Comparison of ENCODE assay signal across 8 cellular contexts in the genomic region with DNA sequence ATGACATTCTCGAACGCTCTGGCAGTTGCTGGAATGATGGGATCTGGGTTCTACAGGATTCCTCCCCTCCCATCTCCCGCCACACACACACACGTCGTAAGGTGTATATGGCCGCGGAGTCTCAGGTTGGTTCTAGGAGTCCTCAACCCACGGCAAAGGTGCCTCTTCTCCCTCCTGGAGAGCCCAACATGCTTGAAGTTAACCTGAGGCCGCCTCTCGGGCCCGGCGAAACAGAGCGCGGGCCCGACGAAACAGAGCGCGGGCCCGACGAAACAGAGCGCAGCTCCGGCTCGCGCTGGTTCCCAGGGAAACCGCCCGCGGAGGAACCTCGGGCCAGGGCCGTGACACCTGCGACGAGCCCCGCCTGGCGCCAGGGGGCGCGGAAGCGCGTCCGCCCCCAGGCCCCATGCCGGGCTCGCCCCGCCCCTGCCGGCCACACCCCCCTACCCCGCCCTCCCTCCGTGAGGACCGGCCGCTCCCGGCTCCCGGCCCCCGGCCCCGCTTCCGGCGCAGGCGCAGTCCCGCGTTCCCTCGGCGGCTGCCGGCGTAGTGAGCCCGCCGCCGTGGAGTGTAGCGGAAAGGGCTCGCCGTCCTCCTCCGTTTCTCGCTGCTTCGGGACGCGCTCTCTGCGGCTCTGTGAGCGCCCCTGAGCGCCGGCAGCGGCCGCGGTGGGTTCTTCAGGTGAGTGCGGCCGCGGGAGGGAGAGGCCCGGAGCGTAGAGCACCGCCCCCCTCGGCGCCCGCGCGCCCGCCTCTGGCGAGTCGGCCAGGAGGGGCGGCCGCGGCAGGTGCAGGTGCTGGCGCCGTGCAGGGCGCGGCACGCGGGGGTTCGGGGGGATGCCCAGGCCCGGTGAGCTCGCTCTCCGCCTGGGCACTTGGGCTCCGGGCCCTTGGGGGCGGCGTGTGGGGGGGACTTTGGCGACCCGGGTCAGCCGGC. TPM values are rescaled to one million over a fixed set of nuclear protein-coding genes. Genes with fewer than 3 reads are reported as not detected.
DNase-seq lines count a peak whose midpoint lies in the region; ATAC-seq, FAIRE-seq and TF ChIP-seq lines count a peak whose summit lies in the region.

A gene with protein sequence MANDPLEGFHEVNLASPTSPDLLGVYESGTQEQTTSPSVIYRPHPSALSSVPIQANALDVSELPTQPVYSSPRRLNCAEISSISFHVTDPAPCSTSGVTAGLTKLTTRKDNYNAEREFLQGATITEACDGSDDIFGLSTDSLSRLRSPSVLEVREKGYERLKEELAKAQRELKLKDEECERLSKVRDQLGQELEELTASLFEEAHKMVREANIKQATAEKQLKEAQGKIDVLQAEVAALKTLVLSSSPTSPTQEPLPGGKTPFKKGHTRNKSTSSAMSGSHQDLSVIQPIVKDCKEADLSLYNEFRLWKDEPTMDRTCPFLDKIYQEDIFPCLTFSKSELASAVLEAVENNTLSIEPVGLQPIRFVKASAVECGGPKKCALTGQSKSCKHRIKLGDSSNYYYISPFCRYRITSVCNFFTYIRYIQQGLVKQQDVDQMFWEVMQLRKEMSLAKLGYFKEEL (plus strand): TSS at position 510 of the 936 bp plus-strand sequence. CDS start 16,549 bp downstream, outside the sequence.

- H3K27ac ChIP-seq in vagina = peak within 1 kb of the TSS; percentile 66

- FAIRE-seq in GM12892 (lab: Jason Lieb, UNC) = peak; percentile 99

- ATAC-seq in HG02678 (IDR thresholded peaks at IDR 0.05; ENCODE audit: unreplicated experiment) = peak; percentile 82
- ATAC-seq in left ventricle myocardium superior = peak; percentile 98

- no peaks in the 10 kb centered on the region for H3K9me3 ChIP-seq in vagina

- TF ChIP-seq POLR2A in GM12892 (IDR thresholded peaks at IDR 0.05; ENCODE audit: low read depth, low read length) = 0 out of 2 replicates have a peak, but pooled peaks have one; percentile 37
- TF ChIP-seq POLR2A in vagina (IDR thresholded peaks at IDR 0.05) = no peak

- no peaks in the 10 kb centered on the region for H3K36me3 ChIP-seq in vagina

- intact Hi-C loops in left ventricle myocardium superior (cut with micrococcal nuclease) = no loop called here
- intact Hi-C loops in vagina (cut with DNase I) = no loop called here

- TF ChIP-seq CTCF in vagina (IDR thresholded peaks at IDR 0.05) = peak in 2 of 3 experiments; percentile 27 to 63

- peak within 1 kb of the TSS; percentile 69 to 97 for H3K4me3 ChIP-seq in vagina

- no peaks in the 10 kb centered on the region for H3K27me3 ChIP-seq in vagina

- peaks cover 11% of the 10 kb centered on the region for H3K4me1 ChIP-seq in vagina

- DNase-seq in GM12892 (ENCODE audit: insufficient read length) (peak; percentile 84), NCI-H1105 (lab: John Stamatoyannopoulos, UW) (peak; percentile 89), T-helper 1 cell (peak; percentile 88 to 93 (median 89)), amniotic epithelial cell (ENCODE audit: low read depth) (peak; percentile 71), left ventricle myocardium superior (peak; percentile 94), pulmonary artery endothelial cell (ENCODE audit: low read depth, low spot score) (peak; percentile 29), vagina (ENCODE audit: extremely low spot score in 2 of 2) (no peak)

RNA-seq across cellular contexts. Expression of the gene that starts here (rescaled TPM):
- polyA plus RNA-seq in GM12892 (2012; ENCODE audit: missing spikeins) = 38.0 TPM
- 39.4 TPM for total RNA-seq in left ventricle myocardium superior
- 19.7 and 38.8 TPM in 2 replicates for total RNA-seq in pulmonary artery endothelial cell
- 7.9 TPM for total RNA-seq in vagina

Comparison
In these comparisons a context has a peak if more than half of its experiments do, and no peak if none do; other contexts are left out.
1. DNase-seq: peak in GM12892 (single experiment), NCI-H1105 (single experiment), T-helper 1 cell (5 of 5), amniotic epithelial cell (single experiment), left ventricle myocardium superior (single experiment) and pulmonary artery endothelial cell (single experiment); none in vagina (0 of 2).